ENCODE assay signal across 18 cellular contexts in genomic region chr20:32113861-32114260, GRCh38. TPM values are rescaled to one million over a fixed set of nuclear protein-coding genes. Genes with fewer than 3 reads are reported as not detected.
DNase-seq lines count a peak whose midpoint lies in the region; ATAC-seq, FAIRE-seq and TF ChIP-seq lines count a peak whose summit lies in the region.
"Had no signal": no experiment of that assay in that cellular context is flagged by ENCODE, and none has a peak within 500 bp of the region (broad histone marks: within the 10 kb centered on the region; RNA-seq: fewer than 3 reads in every experiment).

No MANE protein-coding gene starts in this region.

- no peak overlapping the region for H2AFZ ChIP-seq in HepG2 (ENCODE audit: low read length)
- H2AFZ ChIP-seq: GM23248 had no signal

- H3K27me3 Mint-ChIP-seq in endothelial cell (ENCODE audit: unreplicated experiment) (peaks cover 3% of the 10 kb centered on the region), natural killer cell (ENCODE audit: low read depth in 2 of 2) (no peaks in the 10 kb centered on the region)
- H3K27me3 Mint-ChIP-seq in CD8-positive, alpha-beta memory T cell: no peaks in the 10 kb centered on the region

- peak overlapping the region; percentile 53 for H3K27ac Mint-ChIP-seq in endothelial cell (ENCODE audit: unreplicated experiment)
- H3K27ac Mint-ChIP-seq in CD8-positive, alpha-beta memory T cell: no peak overlapping the region
- peak overlapping the region in 1 of 2 donors; percentile 44 for H3K27ac Mint-ChIP-seq in natural killer cell

- peaks cover 90% of the 10 kb centered on the region for H3K79me2 ChIP-seq in HepG2 (ENCODE audit: insufficient read depth, low read length)

- CTCF ChIA-PET in HepG2 (lab: Yijun Ruan, JAX; ENCODE audit: low intra/inter-chr PET ratio, low total read pairs): no interaction called here
- CTCF ChIA-PET in CD8-positive, alpha-beta memory T cell (lab: Charles Lee): no interaction called here

- intact Hi-C loops in HepG2 (cut with micrococcal nuclease; ENCODE audit: unreplicated experiment) (no loop called here), right lobe of liver (cut with DNase I) (no loop called here), natural killer cell (cut with micrococcal nuclease) (no loop called here)

- no peak overlapping the region for H3K4me2 ChIP-seq in HepG2 (ENCODE audit: low read depth, low read length)
- H3K4me2 ChIP-seq: BLaER1 had no signal

- H3K4me3 ChIP-seq in HepG2 (replicated peaks in 1 of 3; ENCODE audit: insufficient read depth in 1 of 3, low read depth in 2 of 3, low read length in 3 of 3): no peak overlapping the region
- H3K4me3 ChIP-seq in right lobe of liver: no peak overlapping the region
- no peak overlapping the region for H3K4me3 ChIP-seq in neutrophil (ENCODE audit: low read depth in 1 of 2, low read length in 1 of 2)
- no peak overlapping the region for H3K4me3 ChIP-seq in CD8-positive, alpha-beta memory T cell (ENCODE audit: low read length)
- H3K4me3 ChIP-seq: BLaER1, GM23248, HAP-1, K562 had no signal

- in situ Hi-C loops in HepG2 (cut with HindIII; ENCODE audit: extremely low pct_ligation_motif_present, low pct_unique_long_range_greater_than_20kb): no loop called here

- H4K20me1 ChIP-seq in HepG2 (ENCODE audit: insufficient read depth, low read length): peaks cover 31% of the 10 kb centered on the region

- ATAC-seq in HepG2 (no peak), right lobe of liver (no peak), GM19463 (IDR thresholded peaks at IDR 0.05; ENCODE audit: unreplicated experiment) (no peak), natural killer cell (no peak)
- ATAC-seq: K562 had no signal

- H3K36me3 ChIP-seq in HepG2 (replicated peaks in 1 of 2; ENCODE audit: control insufficient read depth in 1 of 2, insufficient read depth in 2 of 2, low read length in 2 of 2): peaks cover 10 to 15% of the 10 kb centered on the region in 2 experiments
- no peaks in the 10 kb centered on the region for H3K36me3 ChIP-seq in right lobe of liver
- H3K36me3 ChIP-seq in neutrophil: peaks cover 4% of the 10 kb centered on the region
- no peaks in the 10 kb centered on the region for H3K36me3 ChIP-seq in CD8-positive, alpha-beta memory T cell (ENCODE audit: insufficient read depth, low read length)

- TF ChIP-seq RAD21 in HepG2 (CRISPR knock-in tag; IDR thresholded peaks at IDR 0.05): no peak

- TF ChIP-seq CTCF in HepG2 (CRISPR knock-in tag; IDR thresholded peaks at IDR 0.05) (no peak), right lobe of liver (IDR thresholded peaks at IDR 0.05) (no peak), endothelial cell (IDR thresholded peaks at IDR 0.05; ENCODE audit: unreplicated experiment) (no peak), neutrophil (IDR thresholded peaks at IDR 0.05) (no peak), natural killer cell (IDR thresholded peaks at IDR 0.05) (no peak)

- H3K9ac ChIP-seq in HepG2 (ENCODE audit: insufficient read depth, low read depth, low read length): no peak overlapping the region
- H3K9ac ChIP-seq: BLaER1, GM23248 had no signal

- BruUV-seq in HepG2 (replicated peaks; lab: Mats Ljungman, UMichigan): no TSS peak

- H3K4me1 ChIP-seq in HepG2 (ENCODE audit: insufficient read depth, low read length) (peaks cover 55% of the 10 kb centered on the region), right lobe of liver (peaks cover 0 to 31% (median 9%) of the 10 kb centered on the region in 4 donors), neutrophil (ENCODE audit: control insufficient read depth in 1 of 2, insufficient read depth in 1 of 2, low read depth in 1 of 2, low read length in 1 of 2) (peaks cover 60 to 64% of the 10 kb centered on the region in 2 experiments)
- H3K4me1 ChIP-seq in CD8-positive, alpha-beta memory T cell (ENCODE audit: insufficient read depth, low read length): peaks cover 21% of the 10 kb centered on the region

- peaks cover 23% of the 10 kb centered on the region for H3K4me1 Mint-ChIP-seq in endothelial cell (ENCODE audit: unreplicated experiment)
- peaks cover 61 to 78% (median 67%) of the 10 kb centered on the region in 3 donors for H3K4me1 Mint-ChIP-seq in CD8-positive, alpha-beta memory T cell
- peaks cover 38 to 55% of the 10 kb centered on the region in 2 donors for H3K4me1 Mint-ChIP-seq in natural killer cell

- H3K9me3 Mint-ChIP-seq in endothelial cell (ENCODE audit: unreplicated experiment) (no peaks in the 10 kb centered on the region), natural killer cell (no peaks in the 10 kb centered on the region)
- no peaks in the 10 kb centered on the region for H3K9me3 Mint-ChIP-seq in CD8-positive, alpha-beta memory T cell

- TF ChIP-seq EP300 in HepG2 (IDR thresholded peaks at IDR 0.05; ENCODE audit: low read depth in 2 of 2, low read length in 2 of 2) (no peak), HepG2 (CRISPR knock-in tag; IDR thresholded peaks at IDR 0.05; ENCODE audit: borderline replicate concordance) (no peak)

- H3K4me3 Mint-ChIP-seq in endothelial cell (ENCODE audit: unreplicated experiment): no peak overlapping the region
- H3K4me3 Mint-ChIP-seq in CD8-positive, alpha-beta memory T cell: peak overlapping the region in 1 of 7 donors; percentile 74
- no peak overlapping the region for H3K4me3 Mint-ChIP-seq in natural killer cell

- WGBS in HepG2 (ENCODE audit: low lambda C conversion rate): 98% methylated on average over 1 of the region's 1 CpG
- WGBS in right lobe of liver (ENCODE audit: insufficient coverage, low coverage, low lambda C conversion rate, missing lambda C conversion rate): 92% methylated on average over 1 of the region's 1 CpG

- no peak for TF ChIP-seq POLR2A in HepG2 (IDR thresholded peaks at IDR 0.05; ENCODE audit: insufficient read depth in 1 of 2, low read depth in 2 of 2, low read length in 2 of 2)
- TF ChIP-seq POLR2A in right lobe of liver (IDR thresholded peaks at IDR 0.05): no peak

- POLR2A ChIA-PET in HepG2 (lab: Yijun Ruan, JAX): no interaction called here
- POLR2A ChIA-PET in CD8-positive, alpha-beta memory T cell (lab: Charles Lee): no interaction called here

- H3K27me3 ChIP-seq in HepG2 (ENCODE audit: control insufficient read depth in 1 of 2, insufficient read depth in 2 of 2, low read length in 2 of 2) (peaks cover 0 to 4% of the 10 kb centered on the region in 2 experiments; a peak in 1 of 5 replicates), right lobe of liver (no peaks in the 10 kb centered on the region), neutrophil (no peaks in the 10 kb centered on the region)
- no peaks in the 10 kb centered on the region for H3K27me3 ChIP-seq in CD8-positive, alpha-beta memory T cell (ENCODE audit: insufficient read depth, low read length, poor library complexity, severe bottlenecking)
- H3K27me3 ChIP-seq: BLaER1 had no signal

- no peak for FAIRE-seq in HepG2 (lab: Jason Lieb, UNC)
- FAIRE-seq: D721Med, GM12892, GM18507, K562 had no signal

- H3K36me3 Mint-ChIP-seq in endothelial cell (ENCODE audit: low read depth, unreplicated experiment): peaks cover 4% of the 10 kb centered on the region
- peaks cover 0 to 37% (median 2%) of the 10 kb centered on the region in 3 donors for H3K36me3 Mint-ChIP-seq in CD8-positive, alpha-beta memory T cell
- no peaks in the 10 kb centered on the region for H3K36me3 Mint-ChIP-seq in natural killer cell

- DNase-seq in HepG2 (ENCODE audit: low spot score) (no peak), right lobe of liver (no peak), endothelial cell (ENCODE audit: low spot score) (no peak), natural killer cell (no peak)
- DNase-seq in CD8-positive, alpha-beta memory T cell: no peak
- DNase-seq: 8988T, GDM1, IMR-90 had no signal

- no peaks in the 10 kb centered on the region for H3K9me3 ChIP-seq in HepG2 (ENCODE audit: low read length)
- H3K9me3 ChIP-seq in right lobe of liver: no peaks in the 10 kb centered on the region
- no peaks in the 10 kb centered on the region for H3K9me3 ChIP-seq in neutrophil
- H3K9me3 ChIP-seq in CD8-positive, alpha-beta memory T cell (ENCODE audit: low read length): no peaks in the 10 kb centered on the region
- H3K9me3 ChIP-seq: BLaER1, Caco-2, HAP-1 had no signal

- H3K27ac ChIP-seq in HepG2 (ENCODE audit: extremely low read length, insufficient read depth, low read length): no peak overlapping the region
- no peak overlapping the region for H3K27ac ChIP-seq in right lobe of liver
- H3K27ac ChIP-seq in neutrophil: peak overlapping the region; percentile 96
- H3K27ac ChIP-seq in CD8-positive, alpha-beta memory T cell (ENCODE audit: low read depth, low read length): no peak overlapping the region
- H3K27ac ChIP-seq: BLaER1, GM23248 had no signal

TF ChIP-seq in HepG2, 621 proteins besides CTCF, POLR2A, EP300 and RAD21:
- TF ChIP-seq RBFOX2 (IDR thresholded peaks at IDR 0.05; ENCODE audit: low read depth, low read length): 0 out of 2 replicates have a peak, but pooled peaks have one; percentile 9
- TF ChIP-seq TMF1 (CRISPR knock-in tag; IDR thresholded peaks at IDR 0.05; ENCODE audit: low read depth): no peak
TF ChIP-seq in HepG2: peak in this region for 1.

RNA-seq across cellular contexts. Expression of gene TM9SF4, which starts 4.3 kb away (rescaled TPM):
- total RNA-seq in HepG2 (2016; rRNA removed; fragmentation: Illumina TruSeq; extraction: Trizol) (30.3 and 53.5 TPM in 2 replicates), right lobe of liver (10 to 100 TPM; 26.9 to 33.9 (median 30.5) TPM), endothelial cell (ENCODE audit: unreplicated experiment) (46.0 TPM), natural killer cell (10 to 100 TPM; 35.8 to 42.8 (median 41.2) TPM)
- 8.9 and 10.2 TPM in 2 replicates for total RNA-seq in HepG2 (2016; cell fraction: cytosol; rRNA removed; fragmentation: Illumina TruSeq; extraction: Trizol; ENCODE audit: low read depth)
- 26.6 and 52.8 TPM in 2 replicates for total RNA-seq in HepG2 (2016; cell fraction: insoluble cytoplasmic fraction; rRNA removed; fragmentation: Illumina TruSeq; extraction: Trizol)
- total RNA-seq in HepG2 (2016; cell fraction: membrane; rRNA removed; fragmentation: Illumina TruSeq; extraction: Trizol): 16.3 and 19.5 TPM in 2 replicates
- total RNA-seq in HepG2 (2016; cell fraction: nucleus; rRNA removed; fragmentation: Illumina TruSeq; extraction: Trizol): 67.0 and 79.9 TPM in 2 replicates
- 171 and 183 TPM in 2 replicates for polyA plus RNA-seq in HepG2 (2011; rRNA removed)
- polyA plus RNA-seq in HepG2 (2011; cell fraction: cytosol; rRNA removed): 137 and 141 TPM in 2 replicates
- 138 and 162 TPM in 2 replicates for polyA plus RNA-seq in HepG2 (2011; cell fraction: nucleus; rRNA removed)
- polyA plus RNA-seq in HepG2 (2012): 93.4 and 96.8 TPM in 2 replicates
- 5.9 and 6.7 TPM in 2 replicates for polyA plus RNA-seq in HepG2 (2016; cell fraction: cytosol; fragmentation: Illumina TruSeq; extraction: Trizol; ENCODE audit: low read depth)
- 27.2 and 35.4 TPM in 2 replicates for polyA plus RNA-seq in HepG2 (2016; cell fraction: insoluble cytoplasmic fraction; fragmentation: Illumina TruSeq; extraction: Trizol; ENCODE audit: low read depth)
- polyA plus RNA-seq in HepG2 (2016; cell fraction: membrane; fragmentation: Illumina TruSeq; extraction: Trizol; ENCODE audit: low read depth): 15.5 and 17.0 TPM in 2 replicates
- 134 and 135 TPM in 2 replicates for polyA plus RNA-seq in HepG2 (2016; cell fraction: nucleus; fragmentation: Illumina TruSeq; extraction: Trizol; ENCODE audit: insufficient read depth, low read depth)
- 107 and 349 TPM in 2 replicates for polyA minus RNA-seq in HepG2 (2011; rRNA and poly(A)+ RNA removed; ENCODE audit: low replicate concordance)
- polyA minus RNA-seq in HepG2 (2011; cell fraction: cytosol; rRNA and poly(A)+ RNA removed): 135 and 159 TPM in 2 replicates
- polyA minus RNA-seq in HepG2 (2011; cell fraction: nucleus; rRNA and poly(A)+ RNA removed): 88.2 and 109 TPM in 2 replicates
- total RNA-seq in CD8-positive, alpha-beta memory T cell: 10 to 100 TPM; 48.0 to 49.8 TPM
- 44.0 TPM for polyA plus RNA-seq in CD8-positive, alpha-beta memory T cell
